25 cellular contexts compared by ENCODE assay signal in genomic region chr1:178483251-178483957, GRCh38. TPM values are rescaled to one million over a fixed set of nuclear protein-coding genes. Genes with fewer than 3 reads are reported as not detected.
DNase-seq lines count a peak whose midpoint lies in the region; ATAC-seq and TF ChIP-seq lines count a peak whose summit lies in the region.
"Had no signal": no experiment of that assay in that cellular context is flagged by ENCODE, and none has a peak within 500 bp of the region (broad histone marks: within the 10 kb centered on the region; RNA-seq: fewer than 3 reads in every experiment).

No MANE protein-coding gene starts in this region.

- intact Hi-C loops in posterior vena cava (cut with DNase I): no loop called here

- H3K27ac Mint-ChIP-seq in endothelial cell (ENCODE audit: unreplicated experiment): peak overlapping the region; percentile 44
- H3K27ac Mint-ChIP-seq: CD4-positive, CD25-positive, alpha-beta regulatory T cell had no signal

- no peak for TF ChIP-seq CTCF in endothelial cell (IDR thresholded peaks at IDR 0.05; ENCODE audit: unreplicated experiment)

- DNase-seq in H7: peak; percentile 33
- no peak for DNase-seq in endothelial cell (ENCODE audit: low spot score)
- peak; percentile 70 for DNase-seq in posterior vena cava (ENCODE audit: low spot score)
- no peak for DNase-seq in anterior cingulate cortex (lab: John Stamatoyannopoulos, UW)
- DNase-seq: BE2C; CD4-positive, CD25-positive, alpha-beta regulatory T cell; DMS153; DND-41; HCEC 1CT; KBM-7; MG63; NCI-H1105 treated with DMSO at 0.1 percent for 48 hours; NCI-H146; NCI-H2029; NCI-H446; NCI-H82; NK-92 treated with Interleukin-12 subunit alpha and Interleukin-12 subunit beta, amount 100 ng/mL, for 24 hours; PC-3; SJCRH30 had no signal

- H3K4me1 Mint-ChIP-seq in endothelial cell (ENCODE audit: unreplicated experiment): peaks cover 35% of the 10 kb centered on the region
- H3K4me1 Mint-ChIP-seq: CD4-positive, CD25-positive, alpha-beta regulatory T cell had no signal

- peak overlapping the region in 8 of 11 experiments; percentile 7 to 91 (median 86); a peak in 12 of 22 replicates for H3K27ac ChIP-seq in BLaER1 treated with 17β-estradiol and CSF1 and Interleukin-3, amounts not matched to agents 10 nM and 100 nM
- H3K27ac ChIP-seq: SJCRH30 had no signal

- no peak overlapping the region for H3K4me3 ChIP-seq in BLaER1 treated with 17β-estradiol and CSF1 and Interleukin-3, amounts not matched to agents 10 nM and 100 nM
- H3K4me3 ChIP-seq in H7 (ENCODE audit: insufficient read depth, low read depth, low read length): no peak overlapping the region
- H3K4me3 ChIP-seq: MG63, SJCRH30 had no signal

- peaks cover 31 to 76% (median 68%) of the 10 kb centered on the region in 10 experiments for H3K4me1 ChIP-seq in BLaER1 treated with 17β-estradiol and CSF1 and Interleukin-3, amounts not matched to agents 10 nM and 100 nM
- H3K4me1 ChIP-seq: BE2C, SJCRH30 had no signal

- ATAC-seq in HG03097 (IDR thresholded peaks at IDR 0.05; ENCODE audit: low FRiP score, unreplicated experiment): no peak
- ATAC-seq in HG02885 (IDR thresholded peaks at IDR 0.05; ENCODE audit: poor library complexity, unreplicated experiment): no peak
- ATAC-seq: PC-3, SK-N-SH treated with all-trans-retinoic acid at 6 μM for 48 hours had no signal

- H3K36me3 Mint-ChIP-seq in endothelial cell (ENCODE audit: low read depth, unreplicated experiment): peaks cover 35% of the 10 kb centered on the region
- H3K36me3 Mint-ChIP-seq: CD4-positive, CD25-positive, alpha-beta regulatory T cell had no signal

- peak overlapping the region in 8 of 11 experiments; percentile 35 to 92 (median 78); a peak in 15 of 22 replicates for H3K4me2 ChIP-seq in BLaER1 treated with 17β-estradiol and CSF1 and Interleukin-3, amounts not matched to agents 10 nM and 100 nM

- H3K9me3 Mint-ChIP-seq in endothelial cell (ENCODE audit: unreplicated experiment): no peaks in the 10 kb centered on the region

- H3K9me3 ChIP-seq in BLaER1 treated with 17β-estradiol and CSF1 and Interleukin-3, amounts not matched to agents 10 nM and 100 nM (replicated peaks in 1 of 11): peaks cover 0 to 19% (median 11%) of the 10 kb centered on the region in 11 experiments; a peak in 12 of 22 replicates
- H3K9me3 ChIP-seq: BE2C, MG63, SJCRH30 had no signal

- peaks cover 0 to 10% (median 0%) of the 10 kb centered on the region in 11 experiments; a peak in 3 of 22 replicates for H3K36me3 ChIP-seq in BLaER1 treated with 17β-estradiol and CSF1 and Interleukin-3, amounts not matched to agents 10 nM and 100 nM
- H3K36me3 ChIP-seq in H7 (replicated peaks; ENCODE audit: control insufficient read depth, insufficient read depth, low read length): peaks cover 1% of the 10 kb centered on the region
- H3K36me3 ChIP-seq: BE2C, SJCRH30 had no signal

- H3K9ac ChIP-seq in BLaER1 treated with 17β-estradiol and CSF1 and Interleukin-3, amounts not matched to agents 10 nM and 100 nM: peak overlapping the region in 2 of 11 experiments; percentile 17 to 57; a peak in 3 of 22 replicates

- H3K4me3 Mint-ChIP-seq in endothelial cell (ENCODE audit: unreplicated experiment): peak overlapping the region; percentile 50
- H3K4me3 Mint-ChIP-seq: CD4-positive, CD25-positive, alpha-beta regulatory T cell had no signal

- H3K27me3 Mint-ChIP-seq in endothelial cell (ENCODE audit: unreplicated experiment): peaks cover 22% of the 10 kb centered on the region

- H4K20me1 ChIP-seq in BLaER1 treated with 17β-estradiol and CSF1 and Interleukin-3, amounts not matched to agents 10 nM and 100 nM: no peaks in the 10 kb centered on the region

- H3K27me3 ChIP-seq in BLaER1 treated with 17β-estradiol and CSF1 and Interleukin-3, amounts not matched to agents 10 nM and 100 nM: no peaks in the 10 kb centered on the region; a peak in 1 of 22 replicates
- H3K27me3 ChIP-seq in H7 (ENCODE audit: control insufficient read depth, insufficient read depth, low read length): no peaks in the 10 kb centered on the region
- H3K27me3 ChIP-seq: BE2C, MG63, SJCRH30 had no signal

RNA-seq across cellular contexts. Expression of gene CLEC20A, which starts 13.4 kb away (rescaled TPM):
- total RNA-seq in H7 (2014; rRNA removed; shearing (Covaris generic)): not detected in 2 replicates
- not detected for total RNA-seq in endothelial cell (ENCODE audit: unreplicated experiment)
- not detected for total RNA-seq in posterior vena cava
- total RNA-seq: A673; CD4-positive, CD25-positive, alpha-beta regulatory T cell; LHCN-M2; PC-3; SJCRH30 had no signal

RNA-seq across cellular contexts. Expression of gene TEX35, which starts 29.5 kb away (rescaled TPM):
- total RNA-seq in H7 (2014; rRNA removed; shearing (Covaris generic)): not detected in 2 replicates
- total RNA-seq in endothelial cell (ENCODE audit: unreplicated experiment): not detected
- not detected for total RNA-seq in posterior vena cava
- total RNA-seq: A673; CD4-positive, CD25-positive, alpha-beta regulatory T cell; PC-3; SJCRH30 had no signal

Comparison
In these comparisons a context has a peak if more than half of its experiments do, and no peak if none do; other contexts are left out.
1. DNase-seq: peak in H7 (single experiment) and posterior vena cava (single experiment); none in endothelial cell (single experiment) and anterior cingulate cortex (0 of 58).